Comparison of ENCODE assay signal across 21 cellular contexts in genomic region chr17:49402706-49403105, GRCh38. TPM values are rescaled to one million over a fixed set of nuclear protein-coding genes. Genes with fewer than 3 reads are reported as not detected.
DNase-seq lines count a peak whose midpoint lies in the region; ATAC-seq and TF ChIP-seq lines count a peak whose summit lies in the region.
"Had no signal": no experiment of that assay in that cellular context is flagged by ENCODE, and none has a peak within 500 bp of the region (broad histone marks: within the 10 kb centered on the region; RNA-seq: fewer than 3 reads in every experiment).

No MANE protein-coding gene starts in this region.

- intact Hi-C loops in tibial artery (cut with DNase I; ENCODE audit: low total_unique reads), result no loop called here

- H3K27ac Mint-ChIP-seq in activated CD8-positive, alpha-beta memory T cell treated with anti-CD3 and anti-CD28 coated beads, Interleukin-2, amount 10 ng/mL, durations not matched to agents 7 days and 5 days, result peak overlapping the region; percentile 70
- H3K27ac Mint-ChIP-seq in naive B cell (peak overlapping the region in 5 of 6 donors; percentile 54 to 91 (median 84)), type B pancreatic cell (no peak overlapping the region), T-cell (peak overlapping the region in 1 of 2 donors; percentile 41)
- H3K27ac Mint-ChIP-seq: activated CD4-positive, alpha-beta memory T cell treated with anti-CD3 and anti-CD28 coated beads, Interleukin-2, amount 10 ng/mL, durations not matched to agents 7 days and 5 days; activated T-helper 1 cell treated with anti-CD3 and anti-CD28 coated beads, Interleukin-12 subunit alpha, Interleukin-12 subunit beta, Interleukin-2, Interleukin-4 antibody, amounts not matched to agents 30 ng/mL and 10 ng/mL and 1 ng/mL, durations not matched to agents 14 hours and 24 hours and 36 hours had no signal

- H3K36me3 ChIP-seq in tibial artery, result peaks cover 30 to 54% (median 40%) of the 10 kb centered on the region in 3 donors
- H3K36me3 ChIP-seq: ovary had no signal

- no peaks in the 10 kb centered on the region for H3K9me3 ChIP-seq in tibial artery
- H3K9me3 ChIP-seq: ovary, Peyer's patch, transverse colon had no signal

- no peaks in the 10 kb centered on the region for H3K27me3 Mint-ChIP-seq in activated CD8-positive, alpha-beta memory T cell treated with anti-CD3 and anti-CD28 coated beads, Interleukin-2, amount 10 ng/mL, durations not matched to agents 7 days and 5 days
- H3K27me3 Mint-ChIP-seq in naive B cell, result no peaks in the 10 kb centered on the region
- H3K27me3 Mint-ChIP-seq in type B pancreatic cell, result no peaks in the 10 kb centered on the region
- no peaks in the 10 kb centered on the region for H3K27me3 Mint-ChIP-seq in T-cell
- H3K27me3 Mint-ChIP-seq: activated CD4-positive, alpha-beta memory T cell treated with anti-CD3 and anti-CD28 coated beads, Interleukin-2, amount 10 ng/mL, durations not matched to agents 7 days and 5 days had no signal

- H3K4me3 Mint-ChIP-seq in activated CD8-positive, alpha-beta memory T cell treated with anti-CD3 and anti-CD28 coated beads, Interleukin-2, amount 10 ng/mL, durations not matched to agents 7 days and 5 days, result no peak overlapping the region
- H3K4me3 Mint-ChIP-seq in naive B cell, result peak overlapping the region in 1 of 8 donors; percentile 82
- H3K4me3 Mint-ChIP-seq in type B pancreatic cell, result peak overlapping the region; percentile 28
- no peak overlapping the region for H3K4me3 Mint-ChIP-seq in T-cell
- H3K4me3 Mint-ChIP-seq: activated CD4-positive, alpha-beta memory T cell treated with anti-CD3 and anti-CD28 coated beads, Interleukin-2, amount 10 ng/mL, durations not matched to agents 7 days and 5 days; activated T-helper 1 cell treated with anti-CD3 and anti-CD28 coated beads, Interleukin-12 subunit alpha, Interleukin-12 subunit beta, Interleukin-2, Interleukin-4 antibody, amounts not matched to agents 30 ng/mL and 10 ng/mL and 1 ng/mL, durations not matched to agents 14 hours and 24 hours and 36 hours had no signal

- CTCF ChIA-PET in activated CD8-positive, alpha-beta memory T cell treated with anti-CD3 and anti-CD28 coated beads, Interleukin-2, amount 10 ng/mL, durations not matched to agents 7 days and 5 days (lab: Charles Lee), result interaction anchor here (1.0 to 1.5 kb wide), 4 partner anchors 15 to 87 kb away, joined by 3 to 4 read pairs (median 4); no protein-coding TSS in a partner anchor
- CTCF ChIA-PET in T-cell (lab: Charles Lee), result interaction anchor here in 1 of 2 donors (0.7 kb wide), 1 partner anchor 51 kb away, joined by 3 read pairs; no protein-coding TSS in a partner anchor

- H3K4me1 Mint-ChIP-seq in activated CD8-positive, alpha-beta memory T cell treated with anti-CD3 and anti-CD28 coated beads, Interleukin-2, amount 10 ng/mL, durations not matched to agents 7 days and 5 days, result peaks cover 38% of the 10 kb centered on the region
- peaks cover 18 to 40% (median 31%) of the 10 kb centered on the region in 3 donors for H3K4me1 Mint-ChIP-seq in naive B cell
- peaks cover 42% of the 10 kb centered on the region for H3K4me1 Mint-ChIP-seq in type B pancreatic cell (ENCODE audit: unreplicated experiment)
- H3K4me1 Mint-ChIP-seq in T-cell, result peaks cover 17 to 27% (median 18%) of the 10 kb centered on the region in 3 donors

- H3K27me3 ChIP-seq in tibial artery, result no peaks in the 10 kb centered on the region
- H3K27me3 ChIP-seq: ovary, Peyer's patch, transverse colon had no signal

- no peak for ATAC-seq in activated CD8-positive, alpha-beta memory T cell treated with anti-CD3 and anti-CD28 coated beads, Interleukin-2, amount 10 ng/mL, durations not matched to agents 7 days and 5 days
- no peak for ATAC-seq in naive B cell (ENCODE audit: low read depth in 2 of 2)
- no peak for ATAC-seq in T-cell (replicated peaks in 1 of 4)

- POLR2A ChIA-PET in T-cell (lab: Charles Lee), result interaction anchor here in 1 of 2 donors (0.6 kb wide), 1 partner anchor 121 kb away, joined by 6 read pairs; no protein-coding TSS in a partner anchor

- H3K9me3 Mint-ChIP-seq in activated CD8-positive, alpha-beta memory T cell treated with anti-CD3 and anti-CD28 coated beads, Interleukin-2, amount 10 ng/mL, durations not matched to agents 7 days and 5 days (ENCODE audit: low read depth), result no peaks in the 10 kb centered on the region
- H3K9me3 Mint-ChIP-seq in naive B cell (no peaks in the 10 kb centered on the region), type B pancreatic cell (no peaks in the 10 kb centered on the region), T-cell (no peaks in the 10 kb centered on the region)
- H3K9me3 Mint-ChIP-seq: activated CD4-positive, alpha-beta memory T cell treated with anti-CD3 and anti-CD28 coated beads, Interleukin-2, amount 10 ng/mL, durations not matched to agents 7 days and 5 days; activated T-helper 1 cell treated with anti-CD3 and anti-CD28 coated beads, Interleukin-12 subunit alpha, Interleukin-12 subunit beta, Interleukin-2, Interleukin-4 antibody, amounts not matched to agents 30 ng/mL and 10 ng/mL and 1 ng/mL, durations not matched to agents 14 hours and 24 hours and 36 hours had no signal

- H3K4me1 ChIP-seq in tibial artery, result peaks cover 0 to 10% (median 0%) of the 10 kb centered on the region in 4 donors

- no peak for TF ChIP-seq CTCF in type B pancreatic cell (conservative IDR thresholded peaks at IDR 0.05)
- TF ChIP-seq CTCF in tibial artery (IDR thresholded peaks at IDR 0.05), result no peak

- peak overlapping the region; percentile 94 for H3K27ac ChIP-seq in angular gyrus (ENCODE audit: low read depth, low read length)
- H3K27ac ChIP-seq in tibial artery, result no peak overlapping the region
- H3K27ac ChIP-seq: C4-2B, ovary, transverse colon had no signal

- peaks cover 40% of the 10 kb centered on the region for H3K36me3 Mint-ChIP-seq in activated CD8-positive, alpha-beta memory T cell treated with anti-CD3 and anti-CD28 coated beads, Interleukin-2, amount 10 ng/mL, durations not matched to agents 7 days and 5 days
- H3K36me3 Mint-ChIP-seq in naive B cell, result peaks cover 0 to 10% of the 10 kb centered on the region in 2 donors
- H3K36me3 Mint-ChIP-seq in type B pancreatic cell, result peaks cover 23% of the 10 kb centered on the region
- H3K36me3 Mint-ChIP-seq in T-cell, result peaks cover 50% of the 10 kb centered on the region

- no peak for DNase-seq in activated CD8-positive, alpha-beta memory T cell treated with anti-CD3 and anti-CD28 coated beads, Interleukin-2, amount 10 ng/mL, durations not matched to agents 7 days and 5 days
- no peak for DNase-seq in activated CD8-positive, alpha-beta memory T cell treated with anti-CD3 and anti-CD28 coated beads, Interleukin-2, amount 50 U/mL, for 48 hours
- DNase-seq in naive B cell (no peak), type B pancreatic cell (ENCODE audit: extremely low spot score, unreplicated experiment) (no peak), NCI-H2107 treated with DMSO at 0.1 percent for 48 hours (lab: John Stamatoyannopoulos, UW; ENCODE audit: unreplicated experiment) (no peak), T-cell (no peak), tibial artery (no peak)
- DNase-seq: activated CD4-positive, alpha-beta memory T cell treated with anti-CD3 and anti-CD28 coated beads, Interleukin-2, amount 10 ng/mL, durations not matched to agents 7 days and 5 days; cerebellar nuclear complex; DMS79 treated with DMSO at 0.1 percent for 48 hours; NCI-H2081; NCI-H748 treated with DMSO at 0.1 percent for 48 hours; ovary; Peyer's patch; stimulated activated CD4-positive, alpha-beta T cell treated with anti-CD3 and anti-CD28 coated beads, Interleukin-4, amount 100 ng/mL, for 4 hours; stimulated activated CD8-positive, alpha-beta memory T cell treated with anti-CD3 and anti-CD28 coated beads, Interleukin-4, amount 100 ng/mL, for 48 hours; transverse colon had no signal

- no peak overlapping the region for H3K4me3 ChIP-seq in tibial artery
- H3K4me3 ChIP-seq: ovary, Peyer's patch, skin epidermis, transverse colon had no signal

RNA-seq across cellular contexts. Expression of gene PHB1, which starts 12.0 kb away (rescaled TPM):
- total RNA-seq in activated CD8-positive, alpha-beta memory T cell treated with anti-CD3 and anti-CD28 coated beads, Interleukin-2, amount 10 ng/mL, durations not matched to agents 7 days and 5 days, result 100 to 1,000 TPM; 150 to 227 TPM
- polyA plus RNA-seq in naive B cell (ENCODE audit: low read depth in 6 of 6), result 100 to 1,000 TPM; 122 to 241 (median 136) TPM
- total RNA-seq in type B pancreatic cell (ENCODE audit: low replicate concordance) (231 and 270 TPM in 2 replicates), T-cell (10 to 100 TPM; 49.4 to 84.6 (median 74.7) TPM)

RNA-seq across cellular contexts. Expression of gene ZNF652, which starts 40.7 kb away (rescaled TPM):
- total RNA-seq in activated CD8-positive, alpha-beta memory T cell treated with anti-CD3 and anti-CD28 coated beads, Interleukin-2, amount 10 ng/mL, durations not matched to agents 7 days and 5 days, result 10 to 100 TPM; 32.2 to 34.4 TPM
- 10 to 100 TPM; 16.9 to 38.2 (median 33.7) TPM for polyA plus RNA-seq in naive B cell (ENCODE audit: low read depth in 6 of 6)
- total RNA-seq in type B pancreatic cell (ENCODE audit: low replicate concordance), result 39.6 and 42.3 TPM in 2 replicates
- 10 to 100 TPM; 51.0 to 61.0 (median 57.1) TPM for total RNA-seq in T-cell
